Comparison of ENCODE assay signal across 1 cellular context in genomic region chr1:63705058-63705457, GRCh38.
TF ChIP-seq lines count a peak whose summit lies in the region.

No MANE protein-coding gene starts in this region.

TF ChIP-seq in HepG2, 621 proteins besides CTCF, POLR2A, EP300 and RAD21 (continued from another document):
- TF ChIP-seq ELF3 (CRISPR knock-in tag; IDR thresholded peaks at IDR 0.05) (peak; percentile 50; the same call in 1 of the 2 replicates), PAXIP1 (CRISPR knock-in tag; conservative IDR thresholded peaks at IDR 0.05) (0 out of 2 replicates have a peak, but pooled peaks have one; percentile 24), ZSCAN25 (CRISPR knock-in tag; IDR thresholded peaks at IDR 0.05) (0 out of 2 replicates have a peak, but pooled peaks have one; percentile 19)
